In genomic region chr6:26155066-26155925, GRCh38 we compare ENCODE assay signal across 8 cellular contexts.
DNase-seq lines count a peak whose midpoint lies in the region; ATAC-seq and TF ChIP-seq lines count a peak whose summit lies in the region.

No MANE protein-coding gene starts in this region.

- WGBS in endodermal cell (ENCODE audit: insufficient coverage in 1 of 2, insufficient read length in 1 of 2), 2 experiments: 7 to 40% methylated on average over 4 to 9 of the region's 9 CpGs

- H3K27me3 ChIP-seq in HL-60 (ENCODE audit: insufficient read depth, poor library complexity, severe bottlenecking) (no peaks in the 10 kb centered on the region), endodermal cell (ENCODE audit: control insufficient read depth, insufficient read depth, low read length, poor library complexity, severe bottlenecking) (no peaks in the 10 kb centered on the region), mucosa of rectum (ENCODE audit: control insufficient read depth in 2 of 2, insufficient read depth in 2 of 2, low read length in 2 of 2) (no peaks in the 10 kb centered on the region), uterus (no peaks in the 10 kb centered on the region)

- H3K9me3 Mint-ChIP-seq in CD14-positive monocyte (peaks cover 0 to 6% (median 0%) of the 10 kb centered on the region in 7 donors), endodermal cell (no peaks in the 10 kb centered on the region)

- TF ChIP-seq CTCF in CD14-positive monocyte (IDR thresholded peaks at IDR 0.05) (no peak), HL-60 (IDR thresholded peaks at IDR 0.05; ENCODE audit: insufficient read depth, low read length) (no peak), endodermal cell (conservative IDR thresholded peaks at IDR 0.05) (no peak), uterus (IDR thresholded peaks at IDR 0.05) (no peak), omental fat pad (IDR thresholded peaks at IDR 0.05) (no peak)

- no peak for ATAC-seq in omental fat pad (ENCODE audit: low FRiP score)

- H3K4me1 Mint-ChIP-seq in CD14-positive monocyte: peaks cover 31% of the 10 kb centered on the region
- peaks cover 12% of the 10 kb centered on the region for H3K4me1 Mint-ChIP-seq in endodermal cell

- no peaks in the 10 kb centered on the region for H3K4me1 ChIP-seq in endodermal cell (ENCODE audit: control insufficient read depth, insufficient read depth, low read length)
- H3K4me1 ChIP-seq in mucosa of rectum (ENCODE audit: control insufficient read depth in 2 of 2, insufficient read depth in 2 of 2, low read length in 2 of 2): peaks cover 19 to 25% of the 10 kb centered on the region in 2 donors
- no peaks in the 10 kb centered on the region for H3K4me1 ChIP-seq in uterus

- H3K4me3 Mint-ChIP-seq in CD14-positive monocyte (peak overlapping the region; percentile 92 to 93), endodermal cell (peak overlapping the region; percentile 86)

- H3K9ac ChIP-seq in endodermal cell (ENCODE audit: extremely low read depth, low read length, poor library complexity, severe bottlenecking) (peak overlapping the region; percentile 96), mucosa of rectum (ENCODE audit: low read depth in 1 of 2, low read length in 2 of 2) (peak overlapping the region; percentile 69 to 99)

- DNase-seq in CD14-positive monocyte (ENCODE audit: low spot score) (no peak), HL-60 (ENCODE audit: low read depth in 1 of 2, low spot score in 1 of 2) (peak in 1 of 2 experiments; percentile 19), RPMI7951 (ENCODE audit: low read depth) (peak; percentile 37), endodermal cell (peak; percentile 67), uterus (peak; percentile 57 to 59), omental fat pad (ENCODE audit: low spot score) (no peak)
- no peak for DNase-seq in effector CD4-positive, alpha-beta T cell

- H3K27ac Mint-ChIP-seq in CD14-positive monocyte (peak overlapping the region; percentile 92 to 100 (median 98)), endodermal cell (peak overlapping the region; percentile 96)

- no peak for TF ChIP-seq POLR2A in uterus (IDR thresholded peaks at IDR 0.05)

- H3K4me3 ChIP-seq in HL-60 (replicated peaks; ENCODE audit: insufficient read depth, low read length) (peak overlapping the region; percentile 9; the same call in 1 of the 2 replicates), endodermal cell (ENCODE audit: low read length) (peak overlapping the region; percentile 87), mucosa of rectum (ENCODE audit: low read length in 2 of 2) (peak overlapping the region; percentile 62 to 82), uterus (peak overlapping the region; percentile 76 to 81)

- intact Hi-C loops in CD14-positive monocyte (cut with micrococcal nuclease): loop anchor here (5.0 to 10.0 kb wide), 2 partner anchors 33 to 50 kb away; a partner anchor contains a TSS
- intact Hi-C loops in uterus (cut with DNase I; ENCODE audit: low total_unique reads): loop anchor here (10.0 kb wide), 1 partner anchor 50 kb away; a partner anchor contains a TSS

- H3K27ac ChIP-seq in HL-60 (replicated peaks) (peak overlapping the region; percentile 94), endodermal cell (ENCODE audit: low read depth, low read length) (no peak overlapping the region), mucosa of rectum (ENCODE audit: low read depth in 2 of 2, low read length in 2 of 2) (peak overlapping the region; percentile 99), uterus (peak overlapping the region; percentile 97 to 99)

- no peaks in the 10 kb centered on the region for H3K9me3 ChIP-seq in endodermal cell (ENCODE audit: control insufficient read depth, low read length)
- H3K9me3 ChIP-seq in mucosa of rectum (ENCODE audit: control insufficient read depth in 2 of 2, low read length in 2 of 2): no peaks in the 10 kb centered on the region
- H3K9me3 ChIP-seq in uterus: no peaks in the 10 kb centered on the region

- no peaks in the 10 kb centered on the region for H3K36me3 ChIP-seq in endodermal cell (ENCODE audit: control insufficient read depth, insufficient read depth, low read length)
- no peaks in the 10 kb centered on the region for H3K36me3 ChIP-seq in mucosa of rectum (ENCODE audit: control insufficient read depth in 2 of 2, insufficient read depth in 2 of 2, low read length in 2 of 2)
- no peaks in the 10 kb centered on the region for H3K36me3 ChIP-seq in uterus

- H3K36me3 Mint-ChIP-seq in CD14-positive monocyte (peaks cover 0 to 2% of the 10 kb centered on the region in 2 donors), endodermal cell (ENCODE audit: low read depth) (no peaks in the 10 kb centered on the region)

- H3K27me3 Mint-ChIP-seq in CD14-positive monocyte (ENCODE audit: low read depth in 3 of 3) (no peaks in the 10 kb centered on the region), endodermal cell (ENCODE audit: insufficient read depth) (no peaks in the 10 kb centered on the region)

Comparison
In these comparisons a context has a peak if more than half of its experiments do, and no peak if none do; other contexts are left out.
1. DNase-seq: peak in RPMI7951 (single experiment), endodermal cell (single experiment) and uterus (2 of 2); none in CD14-positive monocyte (single experiment), omental fat pad (single experiment) and effector CD4-positive, alpha-beta T cell (single experiment).
2. H3K4me3 ChIP-seq: peak in every context shown above with its lines; median percentile 87 in endodermal cell; 78 in uterus; 72 in mucosa of rectum; 9 in HL-60.